Comparison of ENCODE assay signal across 17 cellular contexts in the genomic region with DNA sequence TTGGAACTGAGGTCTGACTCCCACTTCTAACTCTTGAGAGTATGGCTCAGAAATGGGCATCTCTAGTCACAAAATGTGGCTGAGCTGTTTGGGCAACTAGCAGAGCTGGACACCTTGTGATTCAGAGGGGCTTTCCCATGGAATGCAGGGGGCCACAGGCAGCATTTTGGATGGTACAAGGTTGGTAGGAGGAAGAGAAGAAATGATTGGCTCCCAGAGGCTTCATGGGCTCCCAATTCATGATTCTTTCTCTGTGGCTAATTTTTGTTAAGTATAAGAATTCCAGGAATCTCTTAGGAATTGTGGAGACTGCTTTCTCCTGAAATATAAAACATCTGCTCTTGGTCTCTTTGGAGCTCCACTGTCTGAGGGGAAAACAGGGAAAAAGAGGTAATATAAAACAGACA. TPM values are rescaled to one million over a fixed set of nuclear protein-coding genes. Genes with fewer than 3 reads are reported as not detected.
A peak's percentile ranks its signal among the peaks of the same experiment; 100 is the strongest.
DNase-seq lines count a peak whose midpoint lies in the region; ATAC-seq, FAIRE-seq and TF ChIP-seq lines count a peak whose summit lies in the region.
"Had no signal": no experiment of that assay in that cellular context is flagged by ENCODE, and none has a peak within 500 bp of the region (broad histone marks: within the 10 kb centered on the region; RNA-seq: fewer than 3 reads in every experiment).

No MANE protein-coding gene starts in this region.

- H3K36me3 ChIP-seq in heart right ventricle: peaks cover 0 to 10% (median 0%) of the 10 kb centered on the region in 9 donors
- H3K36me3 ChIP-seq in esophagus muscularis mucosa: no peaks in the 10 kb centered on the region
- H3K36me3 ChIP-seq: neutrophil, spleen had no signal

- TF ChIP-seq CTCF in heart right ventricle (IDR thresholded peaks at IDR 0.05) (no peak), esophagus muscularis mucosa (IDR thresholded peaks at IDR 0.05) (no peak), nephron (IDR thresholded peaks at IDR 0.05; ENCODE audit: unreplicated experiment in 3 of 3) (no peak)

- intact Hi-C loops in heart right ventricle (cut with DNase I) (loop anchor here in 1 of 10 donors (5.0 kb wide), 1 partner anchor 51 kb away; the partner anchor contains the start of gene PBX1), Right ventricle myocardium superior (cut with DNase I) (no loop called here), esophagus muscularis mucosa (cut with DNase I) (no loop called here)

- no peaks in the 10 kb centered on the region for H3K27me3 Mint-ChIP-seq in nephron (ENCODE audit: low read depth)
- H3K27me3 Mint-ChIP-seq: stimulated activated naive CD8-positive, alpha-beta T cell treated with anti-CD3 and anti-CD28 coated beads, Interleukin-15, amount 100 ng/mL, for 72 hours had no signal

- peak in 2 of 8 donors; percentile 9 to 18 for ATAC-seq in heart right ventricle
- ATAC-seq in Right ventricle myocardium superior (ENCODE audit: poor library complexity): no peak
- ATAC-seq in GM18520 (IDR thresholded peaks at IDR 0.05; ENCODE audit: unreplicated experiment): no peak
- ATAC-seq: stimulated activated naive CD8-positive, alpha-beta T cell treated with anti-CD3 and anti-CD28 coated beads, Interleukin-15, amount 100 ng/mL, for 72 hours had no signal

- peak overlapping the region; percentile 39 to 52 (median 52) for H3K4me3 Mint-ChIP-seq in nephron
- H3K4me3 Mint-ChIP-seq: stimulated activated naive CD8-positive, alpha-beta T cell treated with anti-CD3 and anti-CD28 coated beads, Interleukin-15, amount 100 ng/mL, for 72 hours had no signal

- H3K9me3 Mint-ChIP-seq in nephron: no peaks in the 10 kb centered on the region
- H3K9me3 Mint-ChIP-seq: stimulated activated naive CD8-positive, alpha-beta T cell treated with anti-CD3 and anti-CD28 coated beads, Interleukin-15, amount 100 ng/mL, for 72 hours had no signal

- H3K4me1 ChIP-seq in heart right ventricle (peaks cover 6 to 90% (median 61%) of the 10 kb centered on the region in 9 donors), esophagus muscularis mucosa (peaks cover 61 to 98% (median 96%) of the 10 kb centered on the region in 4 donors)

- FAIRE-seq in H54 (lab: Jason Lieb, UNC): no peak
- FAIRE-seq: G401.6 had no signal

- H3K27ac Mint-ChIP-seq in nephron: peak overlapping the region in 2 of 3 experiments; percentile 86 to 92
- H3K27ac Mint-ChIP-seq: stimulated activated naive CD8-positive, alpha-beta T cell treated with anti-CD3 and anti-CD28 coated beads, Interleukin-15, amount 100 ng/mL, for 72 hours had no signal

- H3K9me3 ChIP-seq in heart right ventricle: no peaks in the 10 kb centered on the region
- no peaks in the 10 kb centered on the region for H3K9me3 ChIP-seq in esophagus muscularis mucosa
- H3K9me3 ChIP-seq: neutrophil, spleen had no signal

- no peak overlapping the region for H3K4me3 ChIP-seq in heart right ventricle
- H3K4me3 ChIP-seq in esophagus muscularis mucosa: no peak overlapping the region
- H3K4me3 ChIP-seq: spleen had no signal

- no peak for TF ChIP-seq POLR2A in esophagus muscularis mucosa (IDR thresholded peaks at IDR 0.05; ENCODE audit: low read depth)
- TF ChIP-seq POLR2A in H54 (IDR thresholded peaks at IDR 0.05; ENCODE audit: low read depth, low read length): no peak

- H3K27ac ChIP-seq in heart right ventricle: peak overlapping the region in 9 of 10 donors; percentile 1 to 76 (median 43)
- H3K27ac ChIP-seq in esophagus muscularis mucosa (replicated peaks in 1 of 4): peak overlapping the region; percentile 42 to 72 (median 61)
- H3K27ac ChIP-seq: KMS-11, neutrophil, spleen had no signal

- TF ChIP-seq EP300 in esophagus muscularis mucosa (IDR thresholded peaks at IDR 0.05): no peak

- peaks cover 37% of the 10 kb centered on the region for H3K36me3 Mint-ChIP-seq in nephron (ENCODE audit: low read depth)

- H3K27me3 ChIP-seq in heart right ventricle (no peaks in the 10 kb centered on the region), esophagus muscularis mucosa (no peaks in the 10 kb centered on the region)
- H3K27me3 ChIP-seq: spleen had no signal

- no peak for DNase-seq in heart right ventricle
- no peak for DNase-seq in Right ventricle myocardium superior
- no peak for DNase-seq in esophagus muscularis mucosa (ENCODE audit: extremely low spot score)
- no peak for DNase-seq in NCI-H748 treated with DMSO at 0.1 percent for 48 hours (lab: John Stamatoyannopoulos, UW)
- DNase-seq in H54 (ENCODE audit: insufficient read length, low spot score): no peak
- DNase-seq in NCI-H2196 treated with DMSO at 0.1 percent for 48 hours (lab: John Stamatoyannopoulos, UW; ENCODE audit: unreplicated experiment): no peak
- DNase-seq: activated CD8-positive, alpha-beta memory T cell treated with anti-CD3 and anti-CD28 coated beads for 24 hours; activated effector memory CD4-positive, alpha-beta T cell treated with Interleukin-2 at 50 U/mL for 16 hours; NCI-H1436; NCI-H345; spleen; stimulated activated naive CD8-positive, alpha-beta T cell treated with anti-CD3 and anti-CD28 coated beads, Interleukin-15, amount 100 ng/mL, for 72 hours had no signal

- peaks cover 85% of the 10 kb centered on the region for H3K4me1 Mint-ChIP-seq in nephron
- H3K4me1 Mint-ChIP-seq: stimulated activated naive CD8-positive, alpha-beta T cell treated with anti-CD3 and anti-CD28 coated beads, Interleukin-15, amount 100 ng/mL, for 72 hours had no signal

RNA-seq across cellular contexts. Expression of gene PBX1, which starts 49.7 kb away (rescaled TPM):
- 10 to 100 TPM; 53.3 to 91.8 (median 64.4) TPM for total RNA-seq in heart right ventricle
- polyA plus RNA-seq in heart right ventricle: 10 to 100 TPM; 13.3 to 17.6 TPM
- total RNA-seq in Right ventricle myocardium superior: 69.1 TPM
- 100 to 1,000 TPM in 2 of 4 donors, 10 to 100 TPM in 2; 89.6 to 138 (median 112) TPM for total RNA-seq in esophagus muscularis mucosa
